ENCODE assay signal across 18 cellular contexts in genomic region chr19:2138061-2138728, GRCh38. TPM values are rescaled to one million over a fixed set of nuclear protein-coding genes. Genes with fewer than 3 reads are reported as not detected.
DNase-seq lines count a peak whose midpoint lies in the region; ATAC-seq, FAIRE-seq and TF ChIP-seq lines count a peak whose summit lies in the region.
"Had no signal": no experiment of that assay in that cellular context is flagged by ENCODE, and none has a peak within 500 bp of the region (broad histone marks: within the 10 kb centered on the region; RNA-seq: fewer than 3 reads in every experiment).

No MANE protein-coding gene starts in this region.

- H2BK12ac ChIP-seq in trophoblast cell (ENCODE audit: low read length) = no peak overlapping the region

- H4K12ac ChIP-seq in trophoblast cell (ENCODE audit: low read depth, low read length) = no peak overlapping the region

- DNase-seq in activated T-cell treated with anti-CD3 and anti-CD28 coated beads, Interleukin-2, amount 50 U/mL, for 24 hours = no peak
- no peak for DNase-seq in activated T-cell treated with anti-CD3 and anti-CD28 coated beads, Interleukin-2, amount 50 U/mL, for 1 hour
- DNase-seq in K562 (ENCODE audit: extremely low read depth in 1 of 4, low spot score in 3 of 4) (no peak), left ventricle myocardium inferior (no peak), trophoblast cell (no peak)
- no peak for DNase-seq in activated CD4-positive, alpha-beta T cell treated with anti-CD3 and anti-CD28 coated beads, Interleukin-2, amount 10 ng/mL, durations not matched to agents 7 days and 5 days
- no peak for DNase-seq in naive thymus-derived CD8-positive, alpha-beta T cell
- DNase-seq: CD8-positive, alpha-beta memory T cell; DMS 273 treated with DMSO at 0.1 percent for 48 hours; HCEC 1CT; NCI-H1436; NCI-H2029 treated with DMSO at 0.1 percent for 48 hours; NCI-H510A had no signal

- H3K36me3 ChIP-seq in K562 (ENCODE audit: control insufficient read depth, insufficient read depth, low read length) (peaks cover 64% of the 10 kb centered on the region; the same call in 2 of the 3 replicates), left ventricle myocardium inferior (peaks cover 52% of the 10 kb centered on the region), trophoblast cell (ENCODE audit: control insufficient read depth in 1 of 2, insufficient read depth in 2 of 2, low read length in 2 of 2) (peaks cover 48 to 54% of the 10 kb centered on the region in 2 experiments)

- peak overlapping the region; percentile 11 for H3K27ac Mint-ChIP-seq in activated T-cell treated with anti-CD3 and anti-CD28 coated beads, Interleukin-2, amount 50 U/mL, for 24 hours
- no peak overlapping the region for H3K27ac Mint-ChIP-seq in activated CD4-positive, alpha-beta T cell treated with anti-CD3 and anti-CD28 coated beads, Interleukin-2, amount 10 ng/mL, durations not matched to agents 7 days and 5 days
- peak overlapping the region in 2 of 10 donors; percentile 10 to 29 for H3K27ac Mint-ChIP-seq in naive thymus-derived CD8-positive, alpha-beta T cell
- H3K27ac Mint-ChIP-seq: IgD-negative memory B cell had no signal

- peak overlapping the region; percentile 31 for H3K4ac ChIP-seq in trophoblast cell (ENCODE audit: low read depth, low read length)

- no peaks in the 10 kb centered on the region for H3K9me3 ChIP-seq in K562 (replicated peaks; ENCODE audit: control insufficient read depth, insufficient read depth, low read depth, low read length)
- H3K9me3 ChIP-seq in left ventricle myocardium inferior (replicated peaks) = no peaks in the 10 kb centered on the region
- H3K9me3 ChIP-seq in trophoblast cell (ENCODE audit: insufficient read depth, low read depth, low read length) = peaks cover 1% of the 10 kb centered on the region
- H3K9me3 ChIP-seq: BLaER1 had no signal

- TF ChIP-seq EP300 in K562 (IDR thresholded peaks at IDR 0.05; ENCODE audit: low read length) = no peak

- H3K14ac ChIP-seq in trophoblast cell (ENCODE audit: low read length) = no peak overlapping the region

- peaks cover 0 to 28% of the 10 kb centered on the region in 2 experiments; a peak in 2 of 5 replicates for H3K4me1 ChIP-seq in K562 (replicated peaks in 1 of 2; ENCODE audit: control insufficient read depth in 2 of 2, insufficient read depth in 2 of 2, low read length in 2 of 2)
- H3K4me1 ChIP-seq in left ventricle myocardium inferior = peaks cover 33% of the 10 kb centered on the region
- no peaks in the 10 kb centered on the region for H3K4me1 ChIP-seq in trophoblast cell (ENCODE audit: control insufficient read depth in 1 of 2, insufficient read depth in 2 of 2, low read length in 2 of 2)

- H3K4me3 ChIP-seq in K562 (no peak overlapping the region), left ventricle myocardium inferior (no peak overlapping the region), trophoblast cell (ENCODE audit: low read depth, low read length) (no peak overlapping the region)
- H3K4me3 ChIP-seq: BLaER1 had no signal

- no peak overlapping the region for H3K23ac ChIP-seq in trophoblast cell (ENCODE audit: low read length)

- no peaks in the 10 kb centered on the region for H3K27me3 Mint-ChIP-seq in activated T-cell treated with anti-CD3 and anti-CD28 coated beads, Interleukin-2, amount 50 U/mL, for 24 hours
- H3K27me3 Mint-ChIP-seq in activated CD4-positive, alpha-beta T cell treated with anti-CD3 and anti-CD28 coated beads, Interleukin-2, amount 10 ng/mL, durations not matched to agents 7 days and 5 days = no peaks in the 10 kb centered on the region
- no peaks in the 10 kb centered on the region for H3K27me3 Mint-ChIP-seq in naive thymus-derived CD8-positive, alpha-beta T cell
- H3K27me3 Mint-ChIP-seq: CD8-positive, alpha-beta memory T cell; IgD-negative memory B cell had no signal

- peaks cover 63% of the 10 kb centered on the region for H3K36me3 Mint-ChIP-seq in activated T-cell treated with anti-CD3 and anti-CD28 coated beads, Interleukin-2, amount 50 U/mL, for 24 hours (ENCODE audit: low read depth)
- peaks cover 10% of the 10 kb centered on the region for H3K36me3 Mint-ChIP-seq in activated CD4-positive, alpha-beta T cell treated with anti-CD3 and anti-CD28 coated beads, Interleukin-2, amount 10 ng/mL, durations not matched to agents 7 days and 5 days (ENCODE audit: low read depth)
- H3K36me3 Mint-ChIP-seq in naive thymus-derived CD8-positive, alpha-beta T cell = peaks cover 0 to 39% (median 2%) of the 10 kb centered on the region in 3 donors
- H3K36me3 Mint-ChIP-seq: IgD-negative memory B cell had no signal

- POLR2A ChIA-PET in K562 (lab: Yijun Ruan, JAX) = interaction anchor here (0.5 to 1.5 kb wide), 3 partner anchors 12 to 99 kb away, joined by 3 to 6 read pairs (median 4); no protein-coding TSS in a partner anchor
- POLR2A ChIA-PET in activated CD4-positive, alpha-beta T cell treated with anti-CD3 and anti-CD28 coated beads, Interleukin-2, amount 10 ng/mL, durations not matched to agents 7 days and 5 days (lab: Charles Lee) = no interaction called here
- POLR2A ChIA-PET in naive thymus-derived CD8-positive, alpha-beta T cell (lab: Charles Lee) = interaction anchor here (0.6 to 0.7 kb wide), 2 partner anchors 30 to 144 kb away, joined by 5 read pairs; no protein-coding TSS in a partner anchor

- H2AFZ ChIP-seq in K562 (ENCODE audit: low read depth, low read length) (no peak overlapping the region), trophoblast cell (ENCODE audit: insufficient read depth, low read length, poor library complexity) (no peak overlapping the region)

- H4K91ac ChIP-seq in trophoblast cell (ENCODE audit: low read depth, low read length) = no peak overlapping the region

- ATAC-seq in K562 (no peak), GM21515 (IDR thresholded peaks at IDR 0.05; ENCODE audit: unreplicated experiment) (no peak)
- ATAC-seq in naive thymus-derived CD8-positive, alpha-beta T cell = no peak

- no peak for FAIRE-seq in K562 (lab: Jason Lieb, UNC)

- in situ Hi-C loops in K562 (cut with MboI) = no loop called here

- H3K4me3 Mint-ChIP-seq in activated T-cell treated with anti-CD3 and anti-CD28 coated beads, Interleukin-2, amount 50 U/mL, for 24 hours = no peak overlapping the region
- H3K4me3 Mint-ChIP-seq in activated CD4-positive, alpha-beta T cell treated with anti-CD3 and anti-CD28 coated beads, Interleukin-2, amount 10 ng/mL, durations not matched to agents 7 days and 5 days = no peak overlapping the region
- H3K4me3 Mint-ChIP-seq in naive thymus-derived CD8-positive, alpha-beta T cell = no peak overlapping the region
- H3K4me3 Mint-ChIP-seq: CD8-positive, alpha-beta memory T cell; IgD-negative memory B cell had no signal

- H3K9ac ChIP-seq in K562 (ENCODE audit: insufficient read depth in 1 of 2, low read depth in 2 of 2, low read length in 2 of 2) (peak overlapping the region in 1 of 2 experiments; percentile 28; a peak in 2 of 4 replicates), trophoblast cell (ENCODE audit: low read length) (no peak overlapping the region)
- H3K9ac ChIP-seq: BLaER1 had no signal

- CTCF ChIA-PET in K562 (lab: Yijun Ruan, JAX; ENCODE audit: low intra/inter-chr PET ratio) = no interaction called here
- CTCF ChIA-PET in activated CD4-positive, alpha-beta T cell treated with anti-CD3 and anti-CD28 coated beads, Interleukin-2, amount 10 ng/mL, durations not matched to agents 7 days and 5 days (lab: Charles Lee) = interaction anchor here (1.2 kb wide), 1 partner anchor 68 kb away, joined by 3 read pairs; no protein-coding TSS in a partner anchor

- TF ChIP-seq POLR2A in K562 (conservative IDR thresholded peaks at IDR 0.05) = no peak

- TF ChIP-seq CTCF in K562 (IDR thresholded peaks at IDR 0.05 in 2 of 3, conservative IDR thresholded peaks at IDR 0.05 in 1 of 3; ENCODE audit: insufficient read depth in 2 of 3, low read depth in 1 of 3, low read length in 3 of 3) = no peak
- TF ChIP-seq CTCF in left ventricle myocardium inferior (IDR thresholded peaks at IDR 0.05; ENCODE audit: borderline replicate concordance) = peak; percentile 19

- H3K4me1 Mint-ChIP-seq in activated T-cell treated with anti-CD3 and anti-CD28 coated beads, Interleukin-2, amount 50 U/mL, for 24 hours (ENCODE audit: low read depth) = peaks cover 7% of the 10 kb centered on the region
- H3K4me1 Mint-ChIP-seq in activated CD4-positive, alpha-beta T cell treated with anti-CD3 and anti-CD28 coated beads, Interleukin-2, amount 10 ng/mL, durations not matched to agents 7 days and 5 days = no peaks in the 10 kb centered on the region
- peaks cover 0 to 21% (median 7%) of the 10 kb centered on the region in 4 donors for H3K4me1 Mint-ChIP-seq in naive thymus-derived CD8-positive, alpha-beta T cell

- intact Hi-C loops in K562 (cut with micrococcal nuclease) (no loop called here), left ventricle myocardium inferior (cut with micrococcal nuclease) (no loop called here)

- no peaks in the 10 kb centered on the region for H3K79me1 ChIP-seq in trophoblast cell (ENCODE audit: low read length)

- no peaks in the 10 kb centered on the region for H3K9me3 Mint-ChIP-seq in activated T-cell treated with anti-CD3 and anti-CD28 coated beads, Interleukin-2, amount 50 U/mL, for 24 hours
- H3K9me3 Mint-ChIP-seq in activated CD4-positive, alpha-beta T cell treated with anti-CD3 and anti-CD28 coated beads, Interleukin-2, amount 10 ng/mL, durations not matched to agents 7 days and 5 days = no peaks in the 10 kb centered on the region
- H3K9me3 Mint-ChIP-seq in naive thymus-derived CD8-positive, alpha-beta T cell = no peaks in the 10 kb centered on the region
- H3K9me3 Mint-ChIP-seq: CD8-positive, alpha-beta memory T cell; IgD-negative memory B cell had no signal

- TF ChIP-seq RAD21 in K562 (CRISPR knock-in tag; conservative IDR thresholded peaks at IDR 0.05 in 1 of 2, IDR thresholded peaks at IDR 0.05 in 1 of 2) = no peak

- H3K79me2 ChIP-seq in K562 (ENCODE audit: control insufficient read depth, insufficient read depth, low read length) = peaks cover 36% of the 10 kb centered on the region
- H3K79me2 ChIP-seq in trophoblast cell (ENCODE audit: control insufficient read depth, insufficient read depth, low read length, poor library complexity) = peaks cover 9% of the 10 kb centered on the region

- H2BK5ac ChIP-seq in trophoblast cell (ENCODE audit: low read depth, low read length, poor library complexity) = no peak overlapping the region

- no peaks in the 10 kb centered on the region for H3K9me1 ChIP-seq in K562 (ENCODE audit: control insufficient read depth, insufficient read depth, low read length)

- BruUV-seq in K562 (replicated peaks; lab: Mats Ljungman, UMichigan) = no TSS peak

- no peaks in the 10 kb centered on the region for H3K27me3 ChIP-seq in K562 (ENCODE audit: control insufficient read depth in 2 of 2, insufficient read depth in 2 of 2, low read length in 2 of 2)
- H3K27me3 ChIP-seq in left ventricle myocardium inferior (ENCODE audit: low read depth) = no peaks in the 10 kb centered on the region
- H3K27me3 ChIP-seq in trophoblast cell (ENCODE audit: insufficient read depth, low read length) = no peaks in the 10 kb centered on the region
- H3K27me3 ChIP-seq: BLaER1 had no signal

- WGBS in K562 (ENCODE audit: insufficient coverage, low coverage, missing lambda C conversion rate) = 96% methylated on average over 17 of the region's 23 CpGs
- no CpG with 5 or more reads among the region's 23 CpGs for WGBS in trophoblast cell (ENCODE audit: extremely low coverage, insufficient coverage, insufficient read length)

- H3K18ac ChIP-seq in trophoblast cell (ENCODE audit: low read length) = no peak overlapping the region

- no peak overlapping the region for H3K4me2 ChIP-seq in K562 (ENCODE audit: insufficient read depth, low read length)
- H3K4me2 ChIP-seq in trophoblast cell (ENCODE audit: low read length) = no peak overlapping the region
- H3K4me2 ChIP-seq: BLaER1 had no signal

- H4K20me1 ChIP-seq in K562 (replicated peaks; ENCODE audit: control insufficient read depth, insufficient read depth, low read length) = no peaks in the 10 kb centered on the region

- no peak overlapping the region for H2BK120ac ChIP-seq in trophoblast cell (ENCODE audit: insufficient read depth, low read length, poor library complexity)

- H2AK5ac ChIP-seq in trophoblast cell (ENCODE audit: low read length) = no peak overlapping the region

- H4K8ac ChIP-seq in trophoblast cell (ENCODE audit: low read depth, low read length) = no peak overlapping the region

- H3K27ac ChIP-seq in K562 (ENCODE audit: extremely low read depth, low read depth, low read length) (no peak overlapping the region), left ventricle myocardium inferior (replicated peaks) (peak overlapping the region; percentile 64), trophoblast cell (ENCODE audit: low read depth, low read length) (no peak overlapping the region)
- H3K27ac ChIP-seq: 22Rv1, BLaER1 had no signal

RNA-seq across cellular contexts. Expression of gene AP3D1, which starts 13.2 kb away (rescaled TPM):
- 129 and 304 TPM in 2 replicates for total RNA-seq in K562 (2011; cell fraction: chromatin; rRNA removed; ENCODE audit: low replicate concordance)
- 133 and 146 TPM in 2 replicates for total RNA-seq in K562 (2011; cell fraction: nucleolus; rRNA removed)
- 118 and 124 TPM in 2 replicates for total RNA-seq in K562 (2011; cell fraction: nucleoplasm; rRNA removed)
- 52.0 and 68.7 TPM in 2 replicates for total RNA-seq in K562 (2014; rRNA removed)
- total RNA-seq in K562 (2014; rRNA removed; fragmentation: Illumina TruSeq; extraction: Trizol) = 23.3 and 28.0 TPM in 2 replicates
- 35.9 and 36.9 TPM in 2 replicates for total RNA-seq in K562 (2015; rRNA removed; fragmentation: Illumina TruSeq; extraction: Trizol)
- 72.3 and 86.1 TPM in 2 replicates for total RNA-seq in K562 (2021)
- 34.9 and 55.0 TPM in 2 replicates for polyA plus RNA-seq in K562 (2011; rRNA removed)
- polyA plus RNA-seq in K562 (2011; cell fraction: cytosol; rRNA removed) = 49.2 and 58.1 TPM in 2 replicates
- 226 and 232 TPM in 2 replicates for polyA plus RNA-seq in K562 (2011; cell fraction: nucleus; rRNA removed)
- polyA plus RNA-seq in K562 (2012) = 95.5 and 117 TPM in 2 replicates
- 82.1 and 90.4 TPM in 2 replicates for polyA plus RNA-seq in K562 (2014; fragmentation: Illumina TruSeq; extraction: Trizol)
- polyA plus RNA-seq in K562 (2014; fragmentation: Nextera tagmentation; extraction: Ambion mirVana) = 1 to 10 TPM; 1.2 to 1.6 TPM
- 47.5 and 48.7 TPM in 2 replicates for polyA plus RNA-seq in K562 (2014; rRNA removed)
- 42.6 and 42.8 TPM in 2 replicates for polyA minus RNA-seq in K562 (2011; rRNA and poly(A)+ RNA removed)
- polyA minus RNA-seq in K562 (2011; cell fraction: cytosol; rRNA and poly(A)+ RNA removed) = 69.3 and 76.0 TPM in 2 replicates
- 40.8 and 59.9 TPM in 2 replicates for polyA minus RNA-seq in K562 (2011; cell fraction: nucleus; rRNA and poly(A)+ RNA removed)
- 75.4 TPM for total RNA-seq in left ventricle myocardium inferior
- polyA plus RNA-seq in trophoblast cell (2013) = 96.9 and 101 TPM in 2 replicates
- total RNA-seq in activated CD4-positive, alpha-beta T cell treated with anti-CD3 and anti-CD28 coated beads, Interleukin-2, amount 10 ng/mL, durations not matched to agents 7 days and 5 days = 10 to 100 TPM; 95.7 to 95.8 TPM
- total RNA-seq in naive thymus-derived CD8-positive, alpha-beta T cell = 10 to 100 TPM; 71.3 to 83.2 TPM
- 10 to 100 TPM; 12.8 to 45.0 (median 13.6) TPM for polyA plus RNA-seq in naive thymus-derived CD8-positive, alpha-beta T cell

RNA-seq across cellular contexts. Expression of gene DOT1L, which starts 25.5 kb away (rescaled TPM):
- total RNA-seq in K562 (2011; cell fraction: chromatin; rRNA removed; ENCODE audit: low replicate concordance) = 129 and 244 TPM in 2 replicates
- 98.9 and 104 TPM in 2 replicates for total RNA-seq in K562 (2011; cell fraction: nucleolus; rRNA removed)
- 68.3 and 74.5 TPM in 2 replicates for total RNA-seq in K562 (2011; cell fraction: nucleoplasm; rRNA removed)
- total RNA-seq in K562 (2014; rRNA removed) (12.7 and 18.7 TPM in 2 replicates), K562 (2014; rRNA removed; fragmentation: Illumina TruSeq; extraction: Trizol) (10.0 and 10.5 TPM in 2 replicates), K562 (2015; rRNA removed; fragmentation: Illumina TruSeq; extraction: Trizol) (7.0 and 8.4 TPM in 2 replicates), K562 (2021) (66.2 and 66.5 TPM in 2 replicates), left ventricle myocardium inferior (8.4 TPM)
- polyA plus RNA-seq in K562 (2011; rRNA removed) (5.7 and 8.6 TPM in 2 replicates), K562 (2014; fragmentation: Illumina TruSeq; extraction: Trizol) (15.1 and 16.2 TPM in 2 replicates), K562 (2014; fragmentation: Nextera tagmentation; extraction: Ambion mirVana) (under 1 TPM; 0.32 to 0.51 TPM), K562 (2014; rRNA removed) (21.2 and 24.8 TPM in 2 replicates)
- polyA plus RNA-seq in K562 (2011; cell fraction: cytosol; rRNA removed) = 4.8 and 11.5 TPM in 2 replicates
- 35.2 and 71.1 TPM in 2 replicates for polyA plus RNA-seq in K562 (2011; cell fraction: nucleus; rRNA removed)
- 25.0 and 27.8 TPM in 2 replicates for polyA plus RNA-seq in K562 (2012)
- polyA minus RNA-seq in K562 (2011; rRNA and poly(A)+ RNA removed) = 14.5 and 24.1 TPM in 2 replicates
- 23.7 and 36.0 TPM in 2 replicates for polyA minus RNA-seq in K562 (2011; cell fraction: cytosol; rRNA and poly(A)+ RNA removed)
- polyA minus RNA-seq in K562 (2011; cell fraction: nucleus; rRNA and poly(A)+ RNA removed) = 17.9 and 27.9 TPM in 2 replicates
- 18.1 and 18.3 TPM in 2 replicates for polyA plus RNA-seq in trophoblast cell (2013)
- total RNA-seq in activated CD4-positive, alpha-beta T cell treated with anti-CD3 and anti-CD28 coated beads, Interleukin-2, amount 10 ng/mL, durations not matched to agents 7 days and 5 days = 10 to 100 TPM; 62.3 to 66.2 TPM
- 10 to 100 TPM; 24.5 to 28.5 TPM for total RNA-seq in naive thymus-derived CD8-positive, alpha-beta T cell
- 1 to 10 TPM in 1 of 3 donors, under 1 TPM in 2; 0.30 to 1.0 (median 0.62) TPM for polyA plus RNA-seq in naive thymus-derived CD8-positive, alpha-beta T cell

RNA-seq across cellular contexts. Expression of gene IZUMO4, which starts 41.5 kb away (rescaled TPM):
- total RNA-seq in K562 (2011; cell fraction: chromatin; rRNA removed; ENCODE audit: low replicate concordance) = 6.2 and 19.6 TPM in 2 replicates
- total RNA-seq in K562 (2011; cell fraction: nucleolus; rRNA removed) = 14.0 and 17.2 TPM in 2 replicates
- total RNA-seq in K562 (2011; cell fraction: nucleoplasm; rRNA removed) = 8.0 and 12.0 TPM in 2 replicates
- total RNA-seq in K562 (2014; rRNA removed) = 0.94 and 1.2 TPM in 2 replicates
- 0.25 and 0.48 TPM in 2 replicates for total RNA-seq in K562 (2014; rRNA removed; fragmentation: Illumina TruSeq; extraction: Trizol)
- total RNA-seq in K562 (2015; rRNA removed; fragmentation: Illumina TruSeq; extraction: Trizol) = 0.53 and 0.72 TPM in 2 replicates
- 1.6 TPM in 2 replicates for total RNA-seq in K562 (2021)
- 2.6 and 9.3 TPM in 2 replicates for polyA plus RNA-seq in K562 (2011; rRNA removed)
- polyA plus RNA-seq in K562 (2011; cell fraction: cytosol; rRNA removed) = 3.7 and 5.5 TPM in 2 replicates
- 59.2 and 77.4 TPM in 2 replicates for polyA plus RNA-seq in K562 (2011; cell fraction: nucleus; rRNA removed)
- 2.1 and 5.9 TPM in 2 replicates for polyA plus RNA-seq in K562 (2012)
- polyA plus RNA-seq in K562 (2014; fragmentation: Illumina TruSeq; extraction: Trizol) = 0.78 and 1.4 TPM in 2 replicates
- polyA plus RNA-seq in K562 (2014; fragmentation: Nextera tagmentation; extraction: Ambion mirVana) = under 1 TPM; 0.07 to 0.13 TPM
- 1.6 and 3.9 TPM in 2 replicates for polyA plus RNA-seq in K562 (2014; rRNA removed)
- 0.60 and 0.74 TPM in 2 replicates for polyA minus RNA-seq in K562 (2011; rRNA and poly(A)+ RNA removed)
- not detected in 2 replicates for polyA minus RNA-seq in K562 (2011; cell fraction: cytosol; rRNA and poly(A)+ RNA removed)
- polyA minus RNA-seq in K562 (2011; cell fraction: nucleus; rRNA and poly(A)+ RNA removed) = 5.4 and 8.3 TPM in 2 replicates
- total RNA-seq in left ventricle myocardium inferior = 2.8 TPM
- polyA plus RNA-seq in trophoblast cell (2013) = 1.2 and 1.5 TPM in 2 replicates
- 1 to 10 TPM; 7.5 to 9.9 TPM for total RNA-seq in activated CD4-positive, alpha-beta T cell treated with anti-CD3 and anti-CD28 coated beads, Interleukin-2, amount 10 ng/mL, durations not matched to agents 7 days and 5 days
- total RNA-seq in naive thymus-derived CD8-positive, alpha-beta T cell = 10 to 100 TPM; 16.6 to 18.7 TPM
- 1 to 10 TPM in 1 of 3 donors, under 1 TPM in 2; 0.26 to 1.4 (median 0.85) TPM for polyA plus RNA-seq in naive thymus-derived CD8-positive, alpha-beta T cell
- total RNA-seq: Daoy had no signal

RNA-seq across cellular contexts. Expression of gene MOB3A, which starts 42.1 kb away (rescaled TPM):
- total RNA-seq in K562 (2011; cell fraction: chromatin; rRNA removed; ENCODE audit: low replicate concordance) = 14.5 and 31.8 TPM in 2 replicates
- total RNA-seq in K562 (2011; cell fraction: nucleolus; rRNA removed) = 13.9 and 14.7 TPM in 2 replicates
- total RNA-seq in K562 (2011; cell fraction: nucleoplasm; rRNA removed) = 13.0 and 13.8 TPM in 2 replicates
- 6.0 TPM in 2 replicates for total RNA-seq in K562 (2014; rRNA removed)
- total RNA-seq in K562 (2014; rRNA removed; fragmentation: Illumina TruSeq; extraction: Trizol) = 2.6 and 2.7 TPM in 2 replicates
- total RNA-seq in K562 (2015; rRNA removed; fragmentation: Illumina TruSeq; extraction: Trizol) = 5.4 and 5.8 TPM in 2 replicates
- total RNA-seq in K562 (2021) = 20.5 and 24.1 TPM in 2 replicates
- polyA plus RNA-seq in K562 (2011; rRNA removed) = 10.9 and 24.8 TPM in 2 replicates
- polyA plus RNA-seq in K562 (2011; cell fraction: cytosol; rRNA removed) = 30.7 and 31.8 TPM in 2 replicates
- polyA plus RNA-seq in K562 (2011; cell fraction: nucleus; rRNA removed) = 10.5 and 12.5 TPM in 2 replicates
- polyA plus RNA-seq in K562 (2012) = 10.9 and 12.9 TPM in 2 replicates
- 11.9 and 12.0 TPM in 2 replicates for polyA plus RNA-seq in K562 (2014; fragmentation: Illumina TruSeq; extraction: Trizol)
- polyA plus RNA-seq in K562 (2014; fragmentation: Nextera tagmentation; extraction: Ambion mirVana) = 1 to 10 TPM; 1.1 to 2.2 TPM
- polyA plus RNA-seq in K562 (2014; rRNA removed) = 8.2 and 10.3 TPM in 2 replicates
- 10.3 and 10.6 TPM in 2 replicates for polyA minus RNA-seq in K562 (2011; rRNA and poly(A)+ RNA removed)
- polyA minus RNA-seq in K562 (2011; cell fraction: cytosol; rRNA and poly(A)+ RNA removed) = 26.8 and 37.9 TPM in 2 replicates
- 3.9 and 8.2 TPM in 2 replicates for polyA minus RNA-seq in K562 (2011; cell fraction: nucleus; rRNA and poly(A)+ RNA removed)
- total RNA-seq in left ventricle myocardium inferior = 16.1 TPM
- polyA plus RNA-seq in trophoblast cell (2013) = 34.5 and 34.8 TPM in 2 replicates
- total RNA-seq in activated CD4-positive, alpha-beta T cell treated with anti-CD3 and anti-CD28 coated beads, Interleukin-2, amount 10 ng/mL, durations not matched to agents 7 days and 5 days = 100 to 1,000 TPM; 217 to 239 TPM
- total RNA-seq in naive thymus-derived CD8-positive, alpha-beta T cell = 100 to 1,000 TPM in 1 of 2 experiments, 10 to 100 TPM in 1; 94.0 to 101 TPM
- 10 to 100 TPM; 40.5 to 90.4 (median 53.1) TPM for polyA plus RNA-seq in naive thymus-derived CD8-positive, alpha-beta T cell
